ENCODE assay signal across 1 cellular context in genomic region chr6:162493917-162494316, GRCh38.
TF ChIP-seq lines count a peak whose summit lies in the region.

No MANE protein-coding gene starts in this region.

TF ChIP-seq in GM23338, 12 proteins besides CTCF, POLR2A, EP300 and RAD21 (continued from another document):
- TF ChIP-seq EZH2 (IDR thresholded peaks at IDR 0.05; ENCODE audit: low read depth, unreplicated experiment) (no peak), ZNF114 (CRISPR knock-in tag; IDR thresholded peaks at IDR 0.05) (no peak)
